Comparison of ENCODE assay signal across 8 cellular contexts in the genomic region with DNA sequence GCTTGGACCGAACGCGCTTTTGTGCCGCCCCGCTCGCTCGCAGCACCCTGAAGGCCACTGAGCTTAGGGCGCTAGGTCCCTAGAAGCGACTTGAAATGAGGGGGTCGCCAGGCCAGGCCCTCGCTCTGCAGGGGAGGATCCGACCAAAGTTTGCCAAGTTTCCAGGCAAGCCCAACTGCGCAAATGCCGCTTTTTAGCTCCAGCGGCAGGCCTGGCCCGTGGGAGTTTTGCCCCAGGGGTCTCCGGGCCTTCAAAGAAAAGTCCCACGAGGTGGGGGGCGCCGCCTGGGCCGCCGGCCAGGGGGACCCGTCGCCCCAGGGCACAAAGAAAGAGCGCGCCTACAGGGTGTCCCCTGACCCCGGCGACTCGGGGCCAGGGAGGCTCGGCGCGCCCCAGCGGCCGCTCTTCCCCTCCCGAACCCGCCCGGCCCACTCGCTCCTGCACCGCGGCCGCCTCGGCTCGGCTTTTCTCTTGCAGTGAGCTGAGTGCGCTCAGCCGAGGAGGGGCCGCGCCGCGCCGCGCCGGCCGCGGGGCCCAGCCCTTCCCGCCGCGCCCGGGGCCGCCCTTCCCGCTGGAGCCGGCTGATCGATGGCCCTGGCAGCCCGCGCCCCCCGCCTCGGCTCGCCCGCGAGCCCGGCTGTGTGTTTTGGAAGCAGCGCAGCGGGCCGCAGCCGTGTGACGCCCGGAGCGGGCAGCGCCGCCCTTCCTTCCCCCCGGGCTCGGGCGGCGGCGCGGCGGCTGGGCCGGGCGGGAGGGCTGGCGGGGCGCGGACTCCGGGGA. TPM values are rescaled to one million over a fixed set of nuclear protein-coding genes. Genes with fewer than 3 reads are reported as not detected.
DNase-seq lines count a peak whose midpoint lies in the region; ATAC-seq and TF ChIP-seq lines count a peak whose summit lies in the region.

No MANE protein-coding gene starts in this region.

- H3K9me3 ChIP-seq in AG04450 (ENCODE audit: control insufficient read depth, insufficient read depth, low read length) (no peaks in the 10 kb centered on the region; the same call in 1 of the 2 replicates), mesenchymal stem cell (ENCODE audit: control insufficient read depth, low read length) (no peaks in the 10 kb centered on the region), thymus (ENCODE audit: control insufficient read depth) (no peaks in the 10 kb centered on the region)

- peak; percentile 24 for DNase-seq in AG04450 (ENCODE audit: low read depth, low spot score)
- DNase-seq in RWPE1 (ENCODE audit: low spot score): no peak
- DNase-seq in chondrocyte (ENCODE audit: low spot score): no peak
- no peak for DNase-seq in mesenchymal stem cell
- no peak for DNase-seq in NCI-H1048 (lab: John Stamatoyannopoulos, UW)

- peak overlapping the region; percentile 47 to 53 for H3K14ac ChIP-seq in mesenchymal stem cell (ENCODE audit: low read length in 2 of 2)

- H4K8ac ChIP-seq in mesenchymal stem cell (ENCODE audit: low read length): peak overlapping the region; percentile 90

- H3K4ac ChIP-seq in mesenchymal stem cell (ENCODE audit: low read depth in 1 of 2, low read length in 2 of 2): peak overlapping the region; percentile 30 to 75

- H3K27ac Mint-ChIP-seq in chondrocyte (ENCODE audit: unreplicated experiment): peak overlapping the region; percentile 83

- H2AFZ ChIP-seq in mesenchymal stem cell (ENCODE audit: low read depth, low read length): peak overlapping the region; percentile 19

- H3K18ac ChIP-seq in mesenchymal stem cell (ENCODE audit: low read depth in 1 of 2, low read length in 2 of 2): peak overlapping the region; percentile 83 to 87

- H3K23ac ChIP-seq in mesenchymal stem cell (ENCODE audit: low read length in 2 of 2): peak overlapping the region in 1 of 2 experiments; percentile 34

- peak overlapping the region; percentile 68 for H3K4me3 ChIP-seq in AG04450 (ENCODE audit: low read depth, low read length)
- peak overlapping the region; percentile 65 to 83 for H3K4me3 ChIP-seq in mesenchymal stem cell (ENCODE audit: insufficient read depth in 1 of 2, low read depth in 1 of 2, low read length in 2 of 2)
- H3K4me3 ChIP-seq in thymus (ENCODE audit: low read length): peak overlapping the region; percentile 93

- CTCF ChIA-PET in AG04450 (lab: Charles Lee) (interaction anchor here (0.6 to 1.0 kb wide), 4 partner anchors 30 to 465 kb away, joined by 3 to 9 read pairs (median 4); no protein-coding TSS in a partner anchor), RWPE1 (lab: Yijun Ruan, JAX) (no interaction called here)

- peak overlapping the region; percentile 71 for H3K4me3 Mint-ChIP-seq in chondrocyte (ENCODE audit: unreplicated experiment)

- peak overlapping the region; percentile 21 to 75 for H2BK12ac ChIP-seq in mesenchymal stem cell (ENCODE audit: low read length in 2 of 2)

- H3K36me3 Mint-ChIP-seq in chondrocyte (ENCODE audit: low read depth): no peaks in the 10 kb centered on the region

- peaks cover 40% of the 10 kb centered on the region for H3K4me1 Mint-ChIP-seq in chondrocyte (ENCODE audit: low read depth)

- H3K36me3 ChIP-seq in mesenchymal stem cell (ENCODE audit: control insufficient read depth in 1 of 2, insufficient read depth in 2 of 2, low read depth in 1 of 2, low read length in 2 of 2) (no peaks in the 10 kb centered on the region), thymus (ENCODE audit: control insufficient read depth, insufficient read depth) (no peaks in the 10 kb centered on the region)

- ATAC-seq in HG02973 (IDR thresholded peaks at IDR 0.05; ENCODE audit: unreplicated experiment): peak; percentile 40

- H3K4me1 ChIP-seq in mesenchymal stem cell (ENCODE audit: control insufficient read depth, insufficient read depth, low read depth, low read length): peaks cover 4% of the 10 kb centered on the region
- peaks cover 15% of the 10 kb centered on the region for H3K4me1 ChIP-seq in thymus (ENCODE audit: control insufficient read depth, insufficient read depth, low read length)

- peak overlapping the region; percentile 86 for H2BK15ac ChIP-seq in mesenchymal stem cell (ENCODE audit: low read depth, poor library complexity, severe bottlenecking)

- peaks cover 4% of the 10 kb centered on the region for H3K79me1 ChIP-seq in mesenchymal stem cell (replicated peaks; ENCODE audit: low read length, poor library complexity, severe bottlenecking)

- H2AK5ac ChIP-seq in mesenchymal stem cell (ENCODE audit: low read length, severe bottlenecking): no peak overlapping the region

- peak overlapping the region; percentile 95 for H2BK120ac ChIP-seq in mesenchymal stem cell (ENCODE audit: low read depth, low read length)

- peak; percentile 14 for TF ChIP-seq POLR2A in GM18526 (IDR thresholded peaks at IDR 0.05; ENCODE audit: extremely low read depth, insufficient read length)

- H3K27ac ChIP-seq in AG04450 (ENCODE audit: low read depth, low read length) (peak overlapping the region; percentile 89), RWPE1 (peak overlapping the region; percentile 98), mesenchymal stem cell (ENCODE audit: low read length, poor library complexity, severe bottlenecking) (peak overlapping the region; percentile 55), thymus (ENCODE audit: low read depth) (peak overlapping the region; percentile 96)

- H3K9me3 Mint-ChIP-seq in chondrocyte (ENCODE audit: low read depth): peaks cover 5% of the 10 kb centered on the region

- TF ChIP-seq CTCF in AG04450 (IDR thresholded peaks at IDR 0.05; ENCODE audit: low read depth, low read length) (no peak), RWPE1 (conservative IDR thresholded peaks at IDR 0.05; ENCODE audit: low read depth) (no peak), chondrocyte (IDR thresholded peaks at IDR 0.05) (peak; percentile 16)

- H3K4me2 ChIP-seq in mesenchymal stem cell (ENCODE audit: low read length, poor library complexity, severe bottlenecking): peak overlapping the region; percentile 89

- H3K27me3 Mint-ChIP-seq in chondrocyte (ENCODE audit: low read depth): no peaks in the 10 kb centered on the region

- POLR2A ChIA-PET in AG04450 (lab: Yijun Ruan, JAX): interaction anchor here (0.6 to 1.3 kb wide), 6 partner anchors 28 to 589 kb away, joined by 3 to 4 read pairs (median 3); no protein-coding TSS in a partner anchor
- POLR2A ChIA-PET in RWPE1 (lab: Yijun Ruan, JAX; ENCODE audit: low non-redundant PET): interaction anchor here (0.7 kb wide), 1 partner anchor 42 kb away, joined by 3 read pairs; no protein-coding TSS in a partner anchor

- H4K91ac ChIP-seq in mesenchymal stem cell (ENCODE audit: low read length): peak overlapping the region; percentile 87

- H2BK5ac ChIP-seq in mesenchymal stem cell (ENCODE audit: low read depth, low read length, poor library complexity, severe bottlenecking): no peak overlapping the region

- H3K27me3 ChIP-seq in AG04450 (ENCODE audit: control insufficient read depth, insufficient read depth, low read length) (no peaks in the 10 kb centered on the region), mesenchymal stem cell (ENCODE audit: control insufficient read depth in 1 of 2, insufficient read depth in 1 of 2, low read length in 2 of 2) (no peaks in the 10 kb centered on the region), thymus (ENCODE audit: control insufficient read depth, insufficient read depth) (peaks cover 3% of the 10 kb centered on the region)

- H3K9ac ChIP-seq in mesenchymal stem cell (ENCODE audit: low read length): peak overlapping the region; percentile 96

- WGBS in mesenchymal stem cell: 2% methylated on average over 55 of the region's 92 CpGs
- WGBS in thymus: 2% methylated on average over 90 of the region's 92 CpGs

RNA-seq across cellular contexts. Expression of a gene that starts 0.8 kb away (rescaled TPM):
- polyA plus RNA-seq in AG04450 (2011; rRNA removed) (22.1 and 24.3 TPM in 2 replicates), thymus (23.8 TPM)
- polyA minus RNA-seq in AG04450 (2011; rRNA and poly(A)+ RNA removed): 33.5 and 46.4 TPM in 2 replicates
- 26.4 to 27.6 TPM (median 26.7 TPM) in 3 replicates for total RNA-seq in chondrocyte
- polyA plus RNA-seq in mesenchymal stem cell (2013, experiment 1 of 2): 35.1 TPM
- polyA plus RNA-seq in mesenchymal stem cell (2013, experiment 2 of 2): 35.0 TPM
